ENCODE assay signal across 29 cellular contexts in genomic region chr7:20826243-20826642, GRCh38. TPM values are rescaled to one million over a fixed set of nuclear protein-coding genes. Genes with fewer than 3 reads are reported as not detected.
"Had no signal": no experiment of that assay in that cellular context is flagged by ENCODE, and none has a peak within 500 bp of the region (broad histone marks: within the 10 kb centered on the region; RNA-seq: fewer than 3 reads in every experiment).

No MANE protein-coding gene starts in this region.

- H3K27ac Mint-ChIP-seq: activated CD4-positive, alpha-beta memory T cell treated with anti-CD3 and anti-CD28 coated beads, Interleukin-2, amount 10 ng/mL, durations not matched to agents 7 days and 5 days; activated CD4-positive, alpha-beta T cell treated with anti-CD3 and anti-CD28 coated beads, Interleukin-2, amount 10 ng/mL, durations not matched to agents 24 days and 14 days; activated naive CD8-positive, alpha-beta T cell treated with anti-CD3 and anti-CD28 coated beads, Interleukin-2, amount 50 U/mL, for 24 hours; mesothelial cell of epicardium; natural killer cell; stimulated activated effector memory CD8-positive, alpha-beta T cell treated with anti-CD3 and anti-CD28 coated beads, Interleukin-12 subunit alpha, Interleukin-12 subunit beta, amount 100 ng/mL, for 72 hours; T-helper 17 cell had no signal

- H3K27ac ChIP-seq: coronary artery, heart right ventricle, stomach, suprapubic skin, tibial nerve had no signal

- H3K4me1 Mint-ChIP-seq: activated CD4-positive, alpha-beta memory T cell treated with anti-CD3 and anti-CD28 coated beads, Interleukin-2, amount 10 ng/mL, durations not matched to agents 7 days and 5 days; activated CD4-positive, alpha-beta T cell treated with anti-CD3 and anti-CD28 coated beads, Interleukin-2, amount 10 ng/mL, durations not matched to agents 24 days and 14 days; activated naive CD8-positive, alpha-beta T cell treated with anti-CD3 and anti-CD28 coated beads, Interleukin-2, amount 50 U/mL, for 24 hours; mesothelial cell of epicardium; natural killer cell; stimulated activated effector memory CD8-positive, alpha-beta T cell treated with anti-CD3 and anti-CD28 coated beads, Interleukin-12 subunit alpha, Interleukin-12 subunit beta, amount 100 ng/mL, for 72 hours had no signal

- H3K9me3 ChIP-seq: stomach, suprapubic skin, tibial nerve had no signal

- H3K27me3 Mint-ChIP-seq: activated CD4-positive, alpha-beta memory T cell treated with anti-CD3 and anti-CD28 coated beads, Interleukin-2, amount 10 ng/mL, durations not matched to agents 7 days and 5 days; activated CD4-positive, alpha-beta T cell treated with anti-CD3 and anti-CD28 coated beads, Interleukin-2, amount 10 ng/mL, durations not matched to agents 24 days and 14 days; activated naive CD8-positive, alpha-beta T cell treated with anti-CD3 and anti-CD28 coated beads, Interleukin-2, amount 50 U/mL, for 24 hours had no signal

- DNase-seq: activated CD4-positive, alpha-beta memory T cell treated with anti-CD3 and anti-CD28 coated beads, Interleukin-2, amount 10 ng/mL, durations not matched to agents 7 days and 5 days; activated CD4-positive, alpha-beta T cell treated with anti-CD3 and anti-CD28 coated beads, Interleukin-2, amount 10 ng/mL, durations not matched to agents 24 days and 14 days; activated effector memory CD4-positive, alpha-beta T cell treated with anti-CD3 and anti-CD28 coated beads, Interleukin-2, amount 50 U/mL, for 16 hours; activated naive CD4-positive, alpha-beta T cell treated with anti-CD3 and anti-CD28 coated beads, Interleukin-2, amount 50 U/mL, for 16 hours; activated naive CD8-positive, alpha-beta T cell treated with anti-CD3 and anti-CD28 coated beads, Interleukin-2, amount 50 U/mL, for 24 hours; activated T-cell treated with anti-CD3 and anti-CD28 coated beads for 4 hours; cerebellar nuclear complex; erythroblast; foreskin fibroblast; heart right ventricle; kidney; natural killer cell; occipital lobe; small intestine; stimulated activated CD4-positive, alpha-beta T cell treated with anti-CD3 and anti-CD28 coated beads, Interleukin-2, amount 100 ng/mL, for 24 hours; stomach; T-helper 17 cell had no signal

- H3K4me3 ChIP-seq: coronary artery, heart right ventricle, lung, stomach, suprapubic skin, tibial nerve had no signal

- H3K36me3 Mint-ChIP-seq: mesothelial cell of epicardium; natural killer cell; stimulated activated effector memory CD8-positive, alpha-beta T cell treated with anti-CD3 and anti-CD28 coated beads, Interleukin-12 subunit alpha, Interleukin-12 subunit beta, amount 100 ng/mL, for 72 hours had no signal

- H3K4me3 Mint-ChIP-seq: activated CD4-positive, alpha-beta memory T cell treated with anti-CD3 and anti-CD28 coated beads, Interleukin-2, amount 10 ng/mL, durations not matched to agents 7 days and 5 days; activated CD4-positive, alpha-beta T cell treated with anti-CD3 and anti-CD28 coated beads, Interleukin-2, amount 10 ng/mL, durations not matched to agents 24 days and 14 days; activated naive CD8-positive, alpha-beta T cell treated with anti-CD3 and anti-CD28 coated beads, Interleukin-2, amount 50 U/mL, for 24 hours; mesothelial cell of epicardium; natural killer cell; stimulated activated effector memory CD8-positive, alpha-beta T cell treated with anti-CD3 and anti-CD28 coated beads, Interleukin-12 subunit alpha, Interleukin-12 subunit beta, amount 100 ng/mL, for 72 hours; T-helper 17 cell had no signal

- ATAC-seq: activated CD4-positive, CD25-positive, alpha-beta regulatory T cell treated with anti-CD3 and anti-CD28 coated beads, Interleukin-2, amount 50 U/mL, for 24 hours; activated naive CD8-positive, alpha-beta T cell treated with anti-CD3 and anti-CD28 coated beads, Interleukin-2, amount 50 U/mL, for 24 hours; heart right ventricle; left lobe of liver; natural killer cell; sciatic nerve; stimulated activated effector memory CD8-positive, alpha-beta T cell treated with anti-CD3 and anti-CD28 coated beads, Interleukin-12 subunit alpha, Interleukin-12 subunit beta, amount 100 ng/mL, for 72 hours; T-helper 17 cell had no signal

- H3K36me3 ChIP-seq: heart right ventricle, stomach, suprapubic skin, tibial nerve had no signal

- FAIRE-seq: endometrium, kidney, small intestine had no signal

- H3K4me1 ChIP-seq: heart right ventricle, stomach, suprapubic skin, tibial nerve had no signal

- H3K9me3 Mint-ChIP-seq: activated CD4-positive, alpha-beta memory T cell treated with anti-CD3 and anti-CD28 coated beads, Interleukin-2, amount 10 ng/mL, durations not matched to agents 7 days and 5 days; activated CD4-positive, alpha-beta T cell treated with anti-CD3 and anti-CD28 coated beads, Interleukin-2, amount 10 ng/mL, durations not matched to agents 24 days and 14 days; activated naive CD8-positive, alpha-beta T cell treated with anti-CD3 and anti-CD28 coated beads, Interleukin-2, amount 50 U/mL, for 24 hours; mesothelial cell of epicardium; natural killer cell; stimulated activated effector memory CD8-positive, alpha-beta T cell treated with anti-CD3 and anti-CD28 coated beads, Interleukin-12 subunit alpha, Interleukin-12 subunit beta, amount 100 ng/mL, for 72 hours had no signal

RNA-seq across cellular contexts. Expression of gene SP8, which starts 39.6 kb away (rescaled TPM):
- total RNA-seq: activated CD4-positive, alpha-beta memory T cell treated with anti-CD3 and anti-CD28 coated beads, Interleukin-2, amount 10 ng/mL, durations not matched to agents 7 days and 5 days; activated CD4-positive, alpha-beta T cell treated with anti-CD3 and anti-CD28 coated beads, Interleukin-2, amount 10 ng/mL, durations not matched to agents 24 days and 14 days; fibroblast of lung; heart right ventricle; kidney; left lobe of liver; lung; mesothelial cell of epicardium; natural killer cell; sciatic nerve; stomach; T-helper 17 cell had no signal
- polyA plus RNA-seq: fibroblast of lung, heart right ventricle, lung, small intestine, stomach, urinary bladder had no signal
